In genomic region chr16:16096161-16096857, GRCh38 we compare ENCODE assay signal across 9 cellular contexts.
DNase-seq lines count a peak whose midpoint lies in the region; ATAC-seq and TF ChIP-seq lines count a peak whose summit lies in the region.
"Had no signal": no experiment of that assay in that cellular context is flagged by ENCODE, and none has a peak within 500 bp of the region (broad histone marks: within the 10 kb centered on the region; RNA-seq: fewer than 3 reads in every experiment).

No MANE protein-coding gene starts in this region.

- no peak for ATAC-seq in GM21786 (IDR thresholded peaks at IDR 0.05; ENCODE audit: unreplicated experiment)

- no peak for DNase-seq in HFF-Myc (ENCODE audit: extremely low read depth, low read depth)
- peak; percentile 67 for DNase-seq in left kidney (ENCODE audit: low read depth, low spot score)
- peak; percentile 76 to 85 for DNase-seq in thyroid gland
- DNase-seq in activated naive CD4-positive, alpha-beta T cell treated with anti-CD3 and anti-CD28 coated beads, Interleukin-2, amount 50 U/mL, for 16 hours = no peak
- no peak for DNase-seq in T-helper 1 cell
- DNase-seq: SJCRH30 had no signal

- peak overlapping the region; percentile 79 to 90 (median 88) for H3K27ac ChIP-seq in thyroid gland
- H3K27ac ChIP-seq: SJCRH30 had no signal

- peak overlapping the region in 4 of 5 experiments; percentile 4 to 82 (median 36) for H3K27ac Mint-ChIP-seq in brain
- H3K27ac Mint-ChIP-seq: activated naive CD8-positive, alpha-beta T cell had no signal

- no peak overlapping the region for H3K4me3 ChIP-seq in HFF-Myc (replicated peaks; ENCODE audit: low read depth, low read length)
- no peak overlapping the region for H3K4me3 ChIP-seq in thyroid gland (replicated peaks in 1 of 3)
- H3K4me3 ChIP-seq: SJCRH30 had no signal

- H3K36me3 Mint-ChIP-seq in brain = peaks cover 69% of the 10 kb centered on the region

- intact Hi-C loops in thyroid gland (cut with DNase I) = no loop called here

- no peaks in the 10 kb centered on the region for H3K27me3 ChIP-seq in thyroid gland
- H3K27me3 ChIP-seq: SJCRH30 had no signal

- no peaks in the 10 kb centered on the region for H3K9me3 ChIP-seq in thyroid gland
- H3K9me3 ChIP-seq: SJCRH30 had no signal

- H3K4me3 Mint-ChIP-seq in brain = no peak overlapping the region
- H3K4me3 Mint-ChIP-seq: activated naive CD8-positive, alpha-beta T cell had no signal

- H3K9me3 Mint-ChIP-seq in brain = no peaks in the 10 kb centered on the region

- H3K27me3 Mint-ChIP-seq in brain = no peaks in the 10 kb centered on the region
- H3K27me3 Mint-ChIP-seq: activated naive CD8-positive, alpha-beta T cell had no signal

- peaks cover 14% of the 10 kb centered on the region for H3K4me1 Mint-ChIP-seq in brain

- peaks cover 61 to 73% of the 10 kb centered on the region in 2 donors for H3K4me1 ChIP-seq in thyroid gland
- H3K4me1 ChIP-seq: SJCRH30 had no signal

- no peaks in the 10 kb centered on the region for H3K36me3 ChIP-seq in thyroid gland

- peak; percentile 38 for TF ChIP-seq CTCF in HFF-Myc (IDR thresholded peaks at IDR 0.05; ENCODE audit: low read depth, low read length, missing control alignments)
- TF ChIP-seq CTCF in brain (conservative IDR thresholded peaks at IDR 0.05) = no peak
- peak in 5 of 6 experiments; percentile 22 to 68 (median 45) for TF ChIP-seq CTCF in thyroid gland (IDR thresholded peaks at IDR 0.05)

- 22 to 32% methylated on average over 12 of the region's 12 CpGs for WGBS in thyroid gland, 2 donors

- TF ChIP-seq POLR2A in thyroid gland (IDR thresholded peaks at IDR 0.05) = no peak

Comparison
In these comparisons a context has a peak if more than half of its experiments do, and no peak if none do; other contexts are left out.
1. DNase-seq: peak in left kidney (single experiment) and thyroid gland (2 of 2); none in HFF-Myc (single experiment), activated naive CD4-positive, alpha-beta T cell treated with anti-CD3 and anti-CD28 coated beads, Interleukin-2, amount 50 U/mL, for 16 hours (single experiment) and T-helper 1 cell (0 of 5).
2. CTCF ChIP-seq: peak in HFF-Myc (single experiment) and thyroid gland (5 of 6); none in brain (0 of 2).